ENCODE assay signal across 8 cellular contexts in genomic region chr12:56117778-56118687, GRCh38. TPM values are rescaled to one million over a fixed set of nuclear protein-coding genes. Genes with fewer than 3 reads are reported as not detected.
DNase-seq lines count a peak whose midpoint lies in the region; ATAC-seq, FAIRE-seq and TF ChIP-seq lines count a peak whose summit lies in the region.

Gene ZC3H10, plus strand, starts transcription at chr12:56118266. Its CDS starts 2,297 bp downstream, at chr12:56120563.

- no peaks in the 10 kb centered on the region for H3K27me3 Mint-ChIP-seq in progenitor cell of endocrine pancreas

- peak; percentile 99 for TF ChIP-seq POLR2A in GM12891 (IDR thresholded peaks at IDR 0.05; ENCODE audit: low read depth, low read length)

- peak; percentile 100 for FAIRE-seq in GM12891 (lab: Jason Lieb, UNC)

- H3K4me1 Mint-ChIP-seq in progenitor cell of endocrine pancreas (ENCODE audit: low read depth), result peaks cover 26% of the 10 kb centered on the region

- peak within 1 kb of the TSS; percentile 95 for H3K27ac ChIP-seq in left ventricle myocardium inferior (replicated peaks)
- peak within 1 kb of the TSS; percentile 98 for H3K27ac ChIP-seq in urinary bladder (ENCODE audit: low read depth)

- H3K36me3 Mint-ChIP-seq in progenitor cell of endocrine pancreas (ENCODE audit: insufficient read depth), result peaks cover 19% of the 10 kb centered on the region

- H3K36me3 ChIP-seq in left ventricle myocardium inferior (peaks cover 28% of the 10 kb centered on the region), urinary bladder (ENCODE audit: insufficient read depth) (peaks cover 3% of the 10 kb centered on the region)

- H3K4me1 ChIP-seq in left ventricle myocardium inferior (peaks cover 68% of the 10 kb centered on the region), urinary bladder (ENCODE audit: insufficient read depth) (no peaks in the 10 kb centered on the region)

- no peaks in the 10 kb centered on the region for H3K9me3 Mint-ChIP-seq in progenitor cell of endocrine pancreas (ENCODE audit: low read depth)

- H3K4me3 ChIP-seq in left ventricle myocardium inferior, result peak within 1 kb of the TSS; percentile 91
- peak within 1 kb of the TSS; percentile 44 for H3K4me3 ChIP-seq in urinary bladder (ENCODE audit: low read depth, low read length)

- peak within 1 kb of the TSS; percentile 99 for H3K27ac Mint-ChIP-seq in progenitor cell of endocrine pancreas

- H3K27me3 ChIP-seq in left ventricle myocardium inferior (ENCODE audit: low read depth), result no peaks in the 10 kb centered on the region

- intact Hi-C loops in left ventricle myocardium inferior (cut with micrococcal nuclease), result loop anchor here (5.0 kb wide), 2 partner anchors 39 to 74 kb away; partner anchors contain the start of gene MYL6

- ATAC-seq in HG02840 (IDR thresholded peaks at IDR 0.05; ENCODE audit: low FRiP score, unreplicated experiment), result peak; percentile 78

- WGBS in urinary bladder, result under 1% methylated on average over 61 of the region's 61 CpGs

- H3K4me3 Mint-ChIP-seq in progenitor cell of endocrine pancreas (ENCODE audit: low read depth), result peak within 1 kb of the TSS; percentile 96

- peak; percentile 88 for DNase-seq in GM12891 (ENCODE audit: insufficient read length, low spot score)
- DNase-seq in NCI-H1436 (lab: John Stamatoyannopoulos, UW), result peak; percentile 100
- peak; percentile 96 for DNase-seq in T follicular helper cell (ENCODE audit: low read depth)
- peak; percentile 99 for DNase-seq in amniotic epithelial cell (ENCODE audit: low read depth)
- DNase-seq in left ventricle myocardium inferior, result peak; percentile 96
- DNase-seq in progenitor cell of endocrine pancreas (ENCODE audit: low spot score, unreplicated experiment), result peak; percentile 92

- no peaks in the 10 kb centered on the region for H3K9me3 ChIP-seq in left ventricle myocardium inferior (replicated peaks)

- peak; percentile 63 for TF ChIP-seq CTCF in left ventricle myocardium inferior (IDR thresholded peaks at IDR 0.05; ENCODE audit: borderline replicate concordance)
- peak; percentile 54 for TF ChIP-seq CTCF in progenitor cell of endocrine pancreas (IDR thresholded peaks at IDR 0.05; ENCODE audit: unreplicated experiment)

TF ChIP-seq in GM12891, 5 proteins besides CTCF, POLR2A, EP300 and RAD21:
- TF ChIP-seq POLR2AphosphoS5 (IDR thresholded peaks at IDR 0.05; ENCODE audit: low read depth, low read length) (peak; percentile 100), POU2F2 (IDR thresholded peaks at IDR 0.05; ENCODE audit: low read depth, low read length) (peak; percentile 98), TAF1 (IDR thresholded peaks at IDR 0.05; ENCODE audit: low read depth, low read length) (peak; percentile 28; the same call in 1 of the 2 replicates), SPI1 (IDR thresholded peaks at IDR 0.05; ENCODE audit: low read depth, low read length) (peak; percentile 55), PAX5 (IDR thresholded peaks at IDR 0.05; ENCODE audit: insufficient read depth, low read length, severe bottlenecking) (no peak)

RNA-seq across cellular contexts. Expression of gene ZC3H10, which starts in this region (rescaled TPM):
- polyA plus RNA-seq in GM12891 (2012; ENCODE audit: low read depth, missing spikeins), result 0.90 TPM
- total RNA-seq in left ventricle myocardium inferior, result 4.9 TPM
- total RNA-seq in progenitor cell of endocrine pancreas, result 12.0 and 13.8 TPM in 2 replicates
- 4.6 TPM for total RNA-seq in urinary bladder
- polyA plus RNA-seq in urinary bladder, result 4.9 TPM

Comparison
In these comparisons a context has a peak if more than half of its experiments do, and no peak if none do; other contexts are left out.
1. Peak in every context shown above with its lines: DNase-seq, ATAC-seq, H3K4me3 ChIP-seq and H3K27ac ChIP-seq.